In the genomic region with DNA sequence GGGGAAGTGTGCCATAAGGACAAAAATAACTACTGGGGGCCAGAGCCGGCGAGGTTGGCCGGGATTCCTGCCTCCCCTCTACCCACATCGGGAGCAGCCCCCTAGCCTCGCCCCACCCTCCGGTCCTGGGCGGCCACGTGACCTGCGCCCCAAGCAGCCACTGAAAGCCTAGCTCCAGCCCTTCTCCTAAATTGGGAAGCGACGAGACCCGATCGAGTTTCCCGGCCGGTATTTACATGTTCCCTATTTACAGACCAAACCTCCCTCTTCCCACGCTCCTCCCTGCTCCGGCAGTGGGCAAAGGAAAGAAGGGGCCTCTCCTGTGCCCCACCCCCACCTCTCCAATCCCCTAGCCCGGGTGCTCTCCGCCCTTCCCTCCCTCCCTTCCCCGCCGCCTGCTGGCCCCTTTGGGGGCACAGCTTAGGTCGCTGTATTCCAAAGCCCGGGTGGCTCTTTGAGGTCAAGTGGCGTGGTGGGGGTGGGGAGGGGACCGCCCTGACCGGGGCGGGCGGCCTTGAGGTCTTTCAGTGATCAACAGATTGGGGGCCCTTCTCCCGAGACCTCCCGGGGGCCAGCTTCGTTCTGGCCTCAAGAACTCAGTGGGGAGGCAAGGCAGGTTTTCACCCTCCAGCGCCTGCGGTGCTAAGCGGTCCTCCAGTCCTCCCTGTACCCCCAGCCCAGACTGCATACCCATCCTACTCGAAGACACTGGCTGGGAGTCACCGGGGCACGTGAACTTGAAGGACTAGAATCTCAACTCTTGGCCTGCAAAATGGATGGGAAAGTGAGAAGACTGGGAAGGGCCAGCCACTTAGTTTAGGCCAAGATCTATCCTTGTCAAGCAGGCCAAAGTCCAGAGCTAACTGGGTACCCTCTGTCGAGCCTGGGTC, we compare ENCODE assay signal across 9 cellular contexts. TPM values are rescaled to one million over a fixed set of nuclear protein-coding genes. Genes with fewer than 3 reads are reported as not detected.
DNase-seq lines count a peak whose midpoint lies in the region; ATAC-seq, FAIRE-seq and TF ChIP-seq lines count a peak whose summit lies in the region.
"Had no signal": no experiment of that assay in that cellular context is flagged by ENCODE, and none has a peak within 500 bp of the region (broad histone marks: within the 10 kb centered on the region; RNA-seq: fewer than 3 reads in every experiment).

No MANE protein-coding gene starts in this region.

- ATAC-seq in HG03457 (IDR thresholded peaks at IDR 0.05; ENCODE audit: unreplicated experiment) (no peak), GM19455 (IDR thresholded peaks at IDR 0.05; ENCODE audit: unreplicated experiment) (no peak)
- ATAC-seq: Panc1 had no signal

- H3K27ac ChIP-seq in HUES64 (ENCODE audit: low read depth, low read length) = peak overlapping the region; percentile 84; the same call in 1 of the 2 replicates
- no peak overlapping the region for H3K27ac ChIP-seq in keratinocyte (ENCODE audit: control insufficient read depth, insufficient read depth, low read length)

- 6% methylated on average over 38 of the region's 38 CpGs for WGBS in HUES64

- H3K4me2 ChIP-seq in keratinocyte (ENCODE audit: control insufficient read depth, extremely low read depth, insufficient read depth, low read depth, low read length) = peak overlapping the region; percentile 64

- TF ChIP-seq CTCF in cardiac fibroblast (IDR thresholded peaks at IDR 0.05; ENCODE audit: low read depth, low read length) = peak; percentile 7
- TF ChIP-seq CTCF in keratinocyte (optimal IDR thresholded peaks at IDR 0.05 in 1 of 3, IDR thresholded peaks at IDR 0.05 in 1 of 3, conservative IDR thresholded peaks at IDR 0.05 in 1 of 3; ENCODE audit: extremely low read depth in 1 of 3, insufficient read depth in 2 of 3, low read length in 3 of 3) = no peak
- TF ChIP-seq CTCF in GM20000 (IDR thresholded peaks at IDR 0.05; ENCODE audit: extremely low read depth, missing control alignments) = no peak

- no peaks in the 10 kb centered on the region for H3K79me2 ChIP-seq in keratinocyte (ENCODE audit: control insufficient read depth, insufficient read depth, low read length)

- H3K4me1 ChIP-seq in HUES64 (ENCODE audit: insufficient read depth, low read length) = peaks cover 21% of the 10 kb centered on the region
- peaks cover 7% of the 10 kb centered on the region for H3K4me1 ChIP-seq in keratinocyte (ENCODE audit: control insufficient read depth, extremely low read depth, insufficient read depth, low read length)

- peak in 1 of 2 donors; percentile 37 for DNase-seq in cardiac fibroblast (ENCODE audit: low read depth in 2 of 2)
- DNase-seq in keratinocyte (ENCODE audit: low read depth, low spot score) = no peak
- no peak for DNase-seq in skeletal muscle cell (ENCODE audit: low read depth)
- no peak for DNase-seq in mucosa of gallbladder (ENCODE audit: low spot score)
- DNase-seq in GM20000 (ENCODE audit: low spot score) = no peak

- H3K9me3 ChIP-seq in HUES64 (ENCODE audit: insufficient read depth, low read depth, low read length) (no peaks in the 10 kb centered on the region), keratinocyte (ENCODE audit: control insufficient read depth, low read depth, low read length) (no peaks in the 10 kb centered on the region)

- H3K9ac ChIP-seq in HUES64 (ENCODE audit: low read depth, low read length) (peak overlapping the region; percentile 35; the same call in 1 of the 2 replicates), keratinocyte (ENCODE audit: control insufficient read depth, extremely low read depth, insufficient read depth, low read length) (no peak overlapping the region)

- no peaks in the 10 kb centered on the region for H3K9me1 ChIP-seq in keratinocyte (ENCODE audit: control insufficient read depth, extremely low read depth, insufficient read depth, low read length)

- peak overlapping the region; percentile 25 for H2AFZ ChIP-seq in keratinocyte (ENCODE audit: control insufficient read depth, low read length)

- peak overlapping the region; percentile 50 for H3K4me3 ChIP-seq in HUES64 (ENCODE audit: low read length)
- no peak overlapping the region for H3K4me3 ChIP-seq in cardiac fibroblast (replicated peaks in 1 of 2; ENCODE audit: low read depth in 2 of 2, low read length in 2 of 2)
- H3K4me3 ChIP-seq in keratinocyte (ENCODE audit: control insufficient read depth in 2 of 3, extremely low read depth in 1 of 3, insufficient read depth in 2 of 3, low read depth in 1 of 3, low read length in 3 of 3) = peak overlapping the region in 1 of 3 experiments; percentile 30
- peak overlapping the region; percentile 21 for H3K4me3 ChIP-seq in skeletal muscle cell (ENCODE audit: low read depth, low read length)

- H3K27me3 ChIP-seq in HUES64 (ENCODE audit: insufficient read depth, low read length) = peaks cover 5% of the 10 kb centered on the region; the same call in 1 of the 2 replicates
- H3K27me3 ChIP-seq in keratinocyte (ENCODE audit: control insufficient read depth, extremely low read depth, insufficient read depth, low read length) = peaks cover 7% of the 10 kb centered on the region

- no peak for FAIRE-seq in keratinocyte (lab: Jason Lieb, UNC)

- H3K36me3 ChIP-seq in HUES64 (ENCODE audit: insufficient read depth, low read length) = no peaks in the 10 kb centered on the region
- no peaks in the 10 kb centered on the region for H3K36me3 ChIP-seq in keratinocyte (ENCODE audit: control insufficient read depth in 2 of 2, extremely low read depth in 1 of 2, insufficient read depth in 2 of 2, low read length in 2 of 2)

- H4K20me1 ChIP-seq in keratinocyte (ENCODE audit: control insufficient read depth, extremely low read depth, insufficient read depth, low read length) = no peaks in the 10 kb centered on the region

- dilution Hi-C loops in keratinocyte (cut with MboI; ENCODE audit: extremely low pct_ligation_motif_present, low sequenced_read_pairs) = no loop called here

RNA-seq across cellular contexts. Expression of a gene that starts 6.3 kb away (rescaled TPM):
- 54.8 TPM for polyA plus RNA-seq in HUES64 (2013, experiment 1 of 2)
- polyA plus RNA-seq in HUES64 (2013, experiment 2 of 2) = 65.4 TPM
- 39.0 to 75.0 TPM (median 54.6 TPM) in 3 replicates for polyA plus RNA-seq in keratinocyte
- 38.5 TPM for polyA plus RNA-seq in keratinocyte (2011; ENCODE audit: low read depth)
- 61.4 and 68.1 TPM in 2 replicates for polyA plus RNA-seq in keratinocyte (2011; cell fraction: cytosol; rRNA removed)
- 62.6 and 66.0 TPM in 2 replicates for polyA plus RNA-seq in keratinocyte (2011; cell fraction: nucleus; rRNA removed)
- polyA plus RNA-seq in keratinocyte (2012; ENCODE audit: low replicate concordance) = 35.0 and 54.1 TPM in 2 replicates
- polyA minus RNA-seq in keratinocyte = 72.9 to 174 TPM (median 107 TPM) in 3 replicates
- 36.8 TPM for polyA minus RNA-seq in keratinocyte (2011; cell fraction: cytosol; rRNA and poly(A)+ RNA removed)
- polyA minus RNA-seq in keratinocyte (2011; cell fraction: nucleus; rRNA and poly(A)+ RNA removed) = 28.5 and 40.3 TPM in 2 replicates
- total RNA-seq in mucosa of gallbladder = 150 TPM

RNA-seq across cellular contexts. Expression of a gene that starts 34.3 kb away (rescaled TPM):
- polyA plus RNA-seq in HUES64 (2013, experiment 1 of 2) = 0.25 TPM
- polyA plus RNA-seq in HUES64 (2013, experiment 2 of 2) = not detected
- 0.27 to 1.3 TPM (median 1.3 TPM) in 3 replicates for polyA plus RNA-seq in keratinocyte
- 1.9 TPM for polyA plus RNA-seq in keratinocyte (2011; ENCODE audit: low read depth)
- 0.14 and 0.49 TPM in 2 replicates for polyA plus RNA-seq in keratinocyte (2011; cell fraction: cytosol; rRNA removed)
- 5.3 and 5.4 TPM in 2 replicates for polyA plus RNA-seq in keratinocyte (2011; cell fraction: nucleus; rRNA removed)
- 0.66 and 2.7 TPM in 2 replicates for polyA plus RNA-seq in keratinocyte (2012; ENCODE audit: low replicate concordance)
- 1.3 to 2.7 TPM in 2 of 3 replicates, not detected in the other for polyA minus RNA-seq in keratinocyte
- not detected for polyA minus RNA-seq in keratinocyte (2011; cell fraction: cytosol; rRNA and poly(A)+ RNA removed)
- polyA minus RNA-seq in keratinocyte (2011; cell fraction: nucleus; rRNA and poly(A)+ RNA removed) = 1.2 and 1.3 TPM in 2 replicates
- total RNA-seq in mucosa of gallbladder = 12.0 TPM

Comparison
In these comparisons a context has a peak if more than half of its experiments do, and no peak if none do; other contexts are left out.
1. H3K4me3 ChIP-seq: peak in HUES64 (single experiment) and skeletal muscle cell (single experiment); none in cardiac fibroblast (0 of 2).